ENCODE assay signal across 15 cellular contexts in the genomic region with DNA sequence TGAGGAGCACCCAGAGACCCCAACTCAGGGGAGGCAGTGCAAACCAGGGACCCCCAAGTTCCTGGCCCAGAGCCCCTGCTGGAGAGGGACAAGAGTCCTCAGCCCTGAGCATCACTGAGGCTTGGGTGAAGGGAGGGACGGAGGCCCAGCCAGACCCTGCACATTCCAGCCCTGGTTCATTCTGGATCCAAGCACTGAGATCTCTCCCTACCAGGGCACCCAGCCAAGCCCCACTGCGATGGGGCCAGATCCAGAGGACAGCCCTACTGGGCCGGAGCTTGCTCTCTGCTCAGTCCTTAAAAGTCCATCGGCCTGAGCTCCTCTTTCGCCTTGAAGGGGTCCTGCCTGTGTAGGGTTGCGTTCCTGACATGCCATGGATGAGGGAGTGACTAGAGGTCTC. TPM values are rescaled to one million over a fixed set of nuclear protein-coding genes. Genes with fewer than 3 reads are reported as not detected.
DNase-seq lines count a peak whose midpoint lies in the region; ATAC-seq and TF ChIP-seq lines count a peak whose summit lies in the region.
"Had no signal": no experiment of that assay in that cellular context is flagged by ENCODE, and none has a peak within 500 bp of the region (broad histone marks: within the 10 kb centered on the region; RNA-seq: fewer than 3 reads in every experiment).

No MANE protein-coding gene starts in this region.

- H3K18ac ChIP-seq in trophoblast cell (ENCODE audit: low read length), result no peak overlapping the region

- no peak overlapping the region for H3K4me3 ChIP-seq in adrenal gland
- H3K4me3 ChIP-seq in tibial artery, result peak overlapping the region; percentile 13 to 20
- no peak overlapping the region for H3K4me3 ChIP-seq in trophoblast cell (ENCODE audit: low read depth, low read length)
- H3K4me3 ChIP-seq: BLaER1 had no signal

- no peak overlapping the region for H2BK120ac ChIP-seq in trophoblast cell (ENCODE audit: insufficient read depth, low read length, poor library complexity)

- H2AK5ac ChIP-seq in trophoblast cell (ENCODE audit: low read length), result no peak overlapping the region

- no peak overlapping the region for H2BK5ac ChIP-seq in trophoblast cell (ENCODE audit: low read depth, low read length, poor library complexity)

- no peak overlapping the region for H3K4ac ChIP-seq in trophoblast cell (ENCODE audit: low read depth, low read length)

- no peak for TF ChIP-seq POLR2A in adrenal gland (IDR thresholded peaks at IDR 0.05)

- no peak overlapping the region for H2BK12ac ChIP-seq in trophoblast cell (ENCODE audit: low read length)

- no peak overlapping the region for H4K91ac ChIP-seq in trophoblast cell (ENCODE audit: low read depth, low read length)

- H3K79me1 ChIP-seq in trophoblast cell (ENCODE audit: low read length), result no peaks in the 10 kb centered on the region

- H3K23ac ChIP-seq in trophoblast cell (ENCODE audit: low read length), result no peak overlapping the region

- no peaks in the 10 kb centered on the region for H3K27me3 ChIP-seq in adrenal gland
- no peaks in the 10 kb centered on the region for H3K27me3 ChIP-seq in tibial artery
- H3K27me3 ChIP-seq in trophoblast cell (ENCODE audit: insufficient read depth, low read length), result no peaks in the 10 kb centered on the region
- H3K27me3 ChIP-seq: BLaER1, brain microvascular endothelial cell had no signal

- H4K12ac ChIP-seq in trophoblast cell (ENCODE audit: low read depth, low read length), result no peak overlapping the region

- H2AFZ ChIP-seq in trophoblast cell (ENCODE audit: insufficient read depth, low read length, poor library complexity), result no peak overlapping the region

- no peaks in the 10 kb centered on the region for H3K36me3 ChIP-seq in adrenal gland (replicated peaks in 1 of 2)
- H3K36me3 ChIP-seq in tibial artery, result no peaks in the 10 kb centered on the region
- peaks cover 0 to 7% of the 10 kb centered on the region in 2 experiments for H3K36me3 ChIP-seq in trophoblast cell (ENCODE audit: control insufficient read depth in 1 of 2, insufficient read depth in 2 of 2, low read length in 2 of 2)
- H3K36me3 ChIP-seq: brain microvascular endothelial cell had no signal

- H3K9ac ChIP-seq in trophoblast cell (ENCODE audit: low read length), result no peak overlapping the region
- H3K9ac ChIP-seq: BLaER1 had no signal

- H3K9me3 ChIP-seq in adrenal gland (replicated peaks in 1 of 3), result no peaks in the 10 kb centered on the region
- no peaks in the 10 kb centered on the region for H3K9me3 ChIP-seq in tibial artery
- H3K9me3 ChIP-seq in trophoblast cell (ENCODE audit: insufficient read depth, low read depth, low read length), result no peaks in the 10 kb centered on the region
- H3K9me3 ChIP-seq: BLaER1 had no signal

- peaks cover 0 to 10% of the 10 kb centered on the region in 2 donors for H3K4me1 ChIP-seq in adrenal gland (replicated peaks in 1 of 2)
- H3K4me1 ChIP-seq in tibial artery, result peaks cover 0 to 39% (median 28%) of the 10 kb centered on the region in 4 donors
- H3K4me1 ChIP-seq in trophoblast cell (ENCODE audit: control insufficient read depth in 1 of 2, insufficient read depth in 2 of 2, low read length in 2 of 2), result peaks cover 0 to 4% of the 10 kb centered on the region in 2 experiments

- H3K4me2 ChIP-seq in trophoblast cell (ENCODE audit: low read length), result no peak overlapping the region
- H3K4me2 ChIP-seq: BLaER1 had no signal

- no peak for TF ChIP-seq CTCF in adrenal gland (IDR thresholded peaks at IDR 0.05)
- TF ChIP-seq CTCF in tibial artery (IDR thresholded peaks at IDR 0.05), result no peak

- intact Hi-C loops in adrenal gland (cut with DNase I), result no loop called here
- intact Hi-C loops in tibial artery (cut with DNase I; ENCODE audit: low total_unique reads), result no loop called here

- ATAC-seq in GM18511 (IDR thresholded peaks at IDR 0.05; ENCODE audit: unreplicated experiment) (no peak), HG02870 (IDR thresholded peaks at IDR 0.05; ENCODE audit: unreplicated experiment) (no peak)

- DNase-seq in adrenal gland, result peak in 6 of 7 donors; percentile 36 to 73 (median 58)
- DNase-seq in fibroblast of peridontal ligament (ENCODE audit: extremely low read depth), result peak; percentile 43
- DNase-seq in midbrain (lab: John Stamatoyannopoulos, UW), result peak; percentile 12
- peak; percentile 50 to 86 for DNase-seq in tibial artery
- DNase-seq in trophoblast cell, result no peak
- DNase-seq in 8988T, result no peak
- DNase-seq: activated naive CD4-positive, alpha-beta T cell treated with anti-CD3 and anti-CD28 coated beads, Interleukin-2, amount 10 ng/mL, durations not matched to agents 7 days and 5 days; brain microvascular endothelial cell; DMS153; NCI-H1048; NCI-H82; stimulated activated CD4-positive, alpha-beta T cell treated with anti-CD3 and anti-CD28 coated beads, Interleukin-2, amount 100 ng/mL, for 48 hours had no signal

- H4K8ac ChIP-seq in trophoblast cell (ENCODE audit: low read depth, low read length), result no peak overlapping the region

- no peak overlapping the region for H3K14ac ChIP-seq in trophoblast cell (ENCODE audit: low read length)

- 61 to 84% (median 69%) methylated on average over 3 to 6 of the region's 6 CpGs; no CpG with 5 or more reads in 1 of the 4 donors for WGBS in adrenal gland, 4 donors
- WGBS in trophoblast cell (ENCODE audit: extremely low coverage, insufficient coverage, insufficient read length), result no CpG with 5 or more reads among the region's 6 CpGs

- H3K27ac ChIP-seq in adrenal gland, result peak overlapping the region in 2 of 5 donors; percentile 38 to 80
- H3K27ac ChIP-seq in tibial artery, result peak overlapping the region; percentile 74 to 88
- H3K27ac ChIP-seq in trophoblast cell (ENCODE audit: low read depth, low read length), result no peak overlapping the region
- H3K27ac ChIP-seq: BLaER1, brain microvascular endothelial cell had no signal

- no peaks in the 10 kb centered on the region for H3K79me2 ChIP-seq in trophoblast cell (ENCODE audit: control insufficient read depth, insufficient read depth, low read length, poor library complexity)

RNA-seq across cellular contexts. Expression of a gene that starts 40.5 kb away (rescaled TPM):
- 10 to 100 TPM; 27.9 to 50.2 (median 34.1) TPM for total RNA-seq in adrenal gland
- 10 to 100 TPM; 23.6 to 39.1 (median 23.6) TPM for polyA plus RNA-seq in adrenal gland
- 20.3 and 20.9 TPM in 2 replicates for polyA plus RNA-seq in trophoblast cell (2013)

Comparison
In these comparisons a context has a peak if more than half of its experiments do, and no peak if none do; other contexts are left out.
1. DNase-seq: peak in adrenal gland (6 of 7), fibroblast of peridontal ligament (single experiment), midbrain (single experiment) and tibial artery (2 of 2); none in trophoblast cell (0 of 2) and 8988T (single experiment).
2. H3K4me3 ChIP-seq: peak in tibial artery (2 of 2); none in adrenal gland (0 of 4) and trophoblast cell (single experiment).